18 cellular contexts compared by ENCODE assay signal in the genomic region with DNA sequence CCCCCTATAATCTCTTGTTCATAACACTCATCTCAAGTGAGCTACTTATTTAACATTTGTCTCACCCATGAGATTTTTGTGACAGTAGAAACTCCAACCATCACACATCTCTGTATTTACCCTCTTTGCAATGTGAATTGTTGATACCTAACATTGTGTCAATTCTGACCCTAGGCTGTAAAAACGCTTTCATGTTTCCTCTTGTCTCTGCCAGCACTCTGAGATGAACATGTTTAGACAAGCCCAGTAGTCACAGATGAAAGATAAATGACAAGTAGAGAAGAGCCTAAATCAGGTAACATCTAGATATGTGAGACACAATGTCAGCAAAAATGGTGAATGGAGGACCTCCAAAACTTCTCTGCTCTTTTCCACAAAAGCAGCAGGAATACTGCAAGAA.
"Had no signal": no experiment of that assay in that cellular context is flagged by ENCODE, and none has a peak within 500 bp of the region (broad histone marks: within the 10 kb centered on the region; RNA-seq: fewer than 3 reads in every experiment).

No MANE protein-coding gene starts in this region.

- H3K27ac ChIP-seq: lower lobe of right lung had no signal

- DNase-seq: activated B cell treated with CpG ODN at 0.5 μM for 24 hours; activated CD4-positive, alpha-beta memory T cell treated with anti-CD3 and anti-CD28 coated beads for 36 hours; activated CD4-positive, alpha-beta T cell treated with anti-CD3 and anti-CD28 coated beads for 4 hours; activated CD8-positive, alpha-beta memory T cell treated with anti-CD3 and anti-CD28 coated beads, Interleukin-2, amount 10 ng/mL, durations not matched to agents 7 days and 5 days; activated naive CD4-positive, alpha-beta T cell; activated naive CD8-positive, alpha-beta T cell treated with anti-CD3 and anti-CD28 coated beads for 36 hours; amygdala; caudate nucleus; effector memory CD8-positive, alpha-beta T cell; foreskin melanocyte; glutamatergic neuron; lower lobe of right lung; occipital lobe; retina; stimulated activated CD8-positive, alpha-beta memory T cell treated with anti-CD3 and anti-CD28 coated beads, Interleukin-4, amount 100 ng/mL, for 48 hours; stimulated activated naive CD4-positive, alpha-beta T cell; T-helper 9 cell had no signal

- H3K4me1 ChIP-seq: lower lobe of right lung had no signal

- ATAC-seq: activated CD8-positive, alpha-beta memory T cell treated with anti-CD3 and anti-CD28 coated beads, Interleukin-2, amount 10 ng/mL, durations not matched to agents 7 days and 5 days; effector memory CD8-positive, alpha-beta T cell; lower lobe of right lung had no signal

- H3K36me3 ChIP-seq: lower lobe of right lung had no signal

- FAIRE-seq: keratinocyte had no signal

- H3K4me3 ChIP-seq: lower lobe of right lung had no signal
